Comparison of ENCODE assay signal across 25 cellular contexts in the genomic region with DNA sequence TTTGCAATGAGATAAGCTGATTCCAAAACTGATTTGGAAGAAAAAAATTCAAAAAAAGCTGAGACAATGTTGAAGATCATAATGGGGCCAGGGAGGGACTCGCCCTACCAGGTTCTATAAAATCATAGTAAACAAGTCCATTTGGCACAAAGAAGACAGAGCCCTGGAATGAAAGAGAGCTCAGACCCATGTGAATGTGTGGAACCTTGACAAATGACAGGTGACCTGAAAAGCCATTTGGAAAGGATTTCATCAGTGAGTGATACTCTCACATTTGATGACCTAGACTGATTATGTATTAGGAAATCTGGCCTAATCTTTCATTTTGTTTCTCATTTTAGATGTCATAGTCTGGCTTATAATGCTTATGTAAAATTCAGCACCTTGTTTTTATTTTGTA.
"Had no signal": no experiment of that assay in that cellular context is flagged by ENCODE, and none has a peak within 500 bp of the region (broad histone marks: within the 10 kb centered on the region; RNA-seq: fewer than 3 reads in every experiment).

No MANE protein-coding gene starts in this region.

- H3K4me2 ChIP-seq: KMS-11 had no signal

- H3K27ac Mint-ChIP-seq: activated CD4-positive, alpha-beta T cell treated with anti-CD3 and anti-CD28 coated beads for 36 hours; activated CD8-positive, alpha-beta T cell treated with anti-CD3 and anti-CD28 coated beads, Interleukin-2, amount 10 ng/mL, durations not matched to agents 7 days and 5 days had no signal

- DNase-seq: activated CD4-positive, alpha-beta T cell treated with anti-CD3 and anti-CD28 coated beads for 36 hours; activated CD4-positive, alpha-beta T cell treated with anti-CD3 and anti-CD28 coated beads, Interleukin-2, amount 50 U/mL, for 1 hour; activated CD8-positive, alpha-beta memory T cell treated with anti-CD3 and anti-CD28 coated beads, Interleukin-2, amount 50 U/mL, for 48 hours; activated CD8-positive, alpha-beta T cell treated with anti-CD3 and anti-CD28 coated beads, Interleukin-2, amount 10 ng/mL, durations not matched to agents 7 days and 5 days; activated naive CD4-positive, alpha-beta T cell treated with anti-CD3 and anti-CD28 coated beads, Interleukin-2, amount 50 U/mL, for 16 hours; activated T-cell treated with anti-CD3 and anti-CD28 coated beads, Interleukin-2, amount 50 U/mL, for 4 hours; amygdala; MG63; MV-4-11; NCI-H1092 treated with DMSO at 0.1 percent for 48 hours; NCI-H1436; NCI-H1694 treated with DMSO at 0.1 percent for 48 hours; NCI-H2029 treated with DMSO at 0.1 percent for 48 hours; NCI-H510A treated with DMSO at 0.1 percent for 48 hours; NCI-H69; NK-92 treated with Interleukin-12 subunit alpha and Interleukin-12 subunit beta, amount 100 ng/mL, for 24 hours; OCI-M1; RPMI8226; T-cell; WERI-Rb-1 had no signal

- H3K27ac ChIP-seq: KMS-11, SK-N-MC, WERI-Rb-1 had no signal

- H3K9ac ChIP-seq: KMS-11 had no signal

- H3K4me3 Mint-ChIP-seq: activated CD4-positive, alpha-beta T cell treated with anti-CD3 and anti-CD28 coated beads for 36 hours; activated CD8-positive, alpha-beta T cell treated with anti-CD3 and anti-CD28 coated beads, Interleukin-2, amount 10 ng/mL, durations not matched to agents 7 days and 5 days; activated T-cell treated with anti-CD3 and anti-CD28 coated beads, Interleukin-2, amount 50 U/mL, for 4 hours; brain; T-cell had no signal

- H3K27me3 Mint-ChIP-seq: activated CD4-positive, alpha-beta T cell treated with anti-CD3 and anti-CD28 coated beads for 36 hours; T-cell had no signal

- H3K27me3 ChIP-seq: MG63 had no signal

- ATAC-seq: activated CD4-positive, alpha-beta T cell treated with anti-CD3 and anti-CD28 coated beads for 36 hours; activated CD8-positive, alpha-beta T cell treated with anti-CD3 and anti-CD28 coated beads, Interleukin-2, amount 10 ng/mL, durations not matched to agents 7 days and 5 days; activated T-cell treated with anti-CD3 and anti-CD28 coated beads, Interleukin-2, amount 50 U/mL, for 4 hours; Panc1; Right ventricle myocardium inferior; T-cell had no signal

- H3K9me3 Mint-ChIP-seq: activated T-cell treated with anti-CD3 and anti-CD28 coated beads, Interleukin-2, amount 50 U/mL, for 4 hours; brain; T-cell had no signal

- H3K4me3 ChIP-seq: MG63, SK-N-MC had no signal
